In the genomic region with DNA sequence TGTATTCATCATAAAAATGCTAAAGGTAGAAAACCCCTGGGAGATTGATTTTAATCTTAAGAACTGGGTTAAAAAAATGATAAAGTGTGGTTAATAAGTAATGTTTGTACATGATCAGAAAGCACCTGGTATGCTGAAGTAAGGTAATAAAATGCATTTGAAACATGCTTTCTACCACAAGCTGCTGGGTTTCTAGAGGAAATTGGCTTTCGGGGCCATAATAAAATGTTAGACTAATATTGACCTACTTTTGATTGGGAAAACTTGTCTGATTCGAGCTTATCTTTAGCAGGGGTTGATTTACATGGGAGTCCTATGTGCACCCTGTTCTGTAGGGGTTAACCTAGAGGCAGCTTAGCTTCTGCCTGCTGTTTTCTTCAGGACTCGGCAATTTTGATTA, we compare ENCODE assay signal across 24 cellular contexts.
"Had no signal": no experiment of that assay in that cellular context is flagged by ENCODE, and none has a peak within 500 bp of the region (broad histone marks: within the 10 kb centered on the region; RNA-seq: fewer than 3 reads in every experiment).

No MANE protein-coding gene starts in this region.

- ATAC-seq: activated CD8-positive, alpha-beta T cell treated with anti-CD3 and anti-CD28 coated beads, Interleukin-2, amount 10 ng/mL, durations not matched to agents 7 days and 5 days; PC-3; SK-N-SH treated with all-trans-retinoic acid at 6 μM for 48 hours had no signal

- DNase-seq: activated CD4-positive, alpha-beta T cell treated with anti-CD3 and anti-CD28 coated beads for 48 hours; activated CD4-positive, alpha-beta T cell treated with anti-CD3 and anti-CD28 coated beads, Interleukin-2, amount 50 U/mL, for 4 hours; activated CD4-positive, CD25-positive, alpha-beta regulatory T cell treated with anti-CD3 and anti-CD28 coated beads, Interleukin-2, amount 50 U/mL, for 72 hours; activated CD8-positive, alpha-beta memory T cell treated with anti-CD3 and anti-CD28 coated beads, Interleukin-2, amount 50 U/mL, for 48 hours; activated CD8-positive, alpha-beta T cell treated with anti-CD3 and anti-CD28 coated beads, Interleukin-2, amount 10 ng/mL, durations not matched to agents 7 days and 5 days; activated naive CD4-positive, alpha-beta T cell treated with anti-CD3 and anti-CD28 coated beads, Interleukin-2, amount 50 U/mL, for 16 hours; activated naive CD8-positive, alpha-beta T cell treated with anti-CD3 and anti-CD28 coated beads, Interleukin-2, amount 10 ng/mL, durations not matched to agents 7 days and 5 days; activated T-cell treated with anti-CD3 and anti-CD28 coated beads, Interleukin-2, amount 50 U/mL, for 1 hour; adrenal gland; aorta; central memory CD4-positive, alpha-beta T cell; Kasumi-1; KBM-7; NCI-H1092 treated with DMSO at 0.1 percent for 48 hours; NCI-H1417 treated with DMSO at 0.1 percent for 48 hours; NCI-H1694 treated with DMSO at 0.1 percent for 48 hours; NCI-H2081 treated with DMSO at 0.1 percent for 48 hours; NCI-H446; NCI-H524; PC-3; SHP77; SW 1271 had no signal

- H3K27ac ChIP-seq: adrenal gland, SJSA1 had no signal
